In genomic region chr13:34019870-34020269, GRCh38 we compare ENCODE assay signal across 20 cellular contexts.
A peak's percentile ranks its signal among the peaks of the same experiment; 100 is the strongest.
DNase-seq lines count a peak whose midpoint lies in the region; ATAC-seq and TF ChIP-seq lines count a peak whose summit lies in the region.
"Had no signal": no experiment of that assay in that cellular context is flagged by ENCODE, and none has a peak within 500 bp of the region (broad histone marks: within the 10 kb centered on the region; RNA-seq: fewer than 3 reads in every experiment).

No MANE protein-coding gene starts in this region.

- peak; percentile 91 for DNase-seq in DMS53 (lab: John Stamatoyannopoulos, UW)
- DNase-seq in SW480 (ENCODE audit: low spot score) = peak; percentile 97
- DNase-seq in kidney glomerular epithelial cell (lab: John Stamatoyannopoulos, UW) = peak; percentile 33
- DNase-seq in neural crest cell (ENCODE audit: low read depth, low spot score) = no peak
- no peak for DNase-seq in chondrocyte (ENCODE audit: low spot score)
- no peak for DNase-seq in C1 segment of cervical spinal cord (lab: John Stamatoyannopoulos, UW)
- DNase-seq: activated CD4-positive, alpha-beta T cell treated with anti-CD3 and anti-CD28 coated beads for 36 hours; activated naive CD8-positive, alpha-beta T cell treated with anti-CD3 and anti-CD28 coated beads, Interleukin-2, amount 10 ng/mL, durations not matched to agents 7 days and 5 days; DMS153; erythroblast; HCEC 1CT; lower lobe of right lung; naive thymus-derived CD8-positive, alpha-beta T cell; NCI-H446; stimulated activated CD4-positive, alpha-beta T cell treated with anti-CD3 and anti-CD28 coated beads, Interleukin-2, amount 100 ng/mL, for 48 hours; stomach; upper lobe of left lung had no signal

- H3K27me3 Mint-ChIP-seq in neural crest cell (ENCODE audit: low read depth) (no peaks in the 10 kb centered on the region), chondrocyte (ENCODE audit: low read depth) (no peaks in the 10 kb centered on the region)

- H3K4me1 Mint-ChIP-seq in neural crest cell = peaks cover 18% of the 10 kb centered on the region
- H3K4me1 Mint-ChIP-seq in chondrocyte (ENCODE audit: low read depth) = no peaks in the 10 kb centered on the region
- H3K4me1 Mint-ChIP-seq: activated CD4-positive, alpha-beta T cell treated with anti-CD3 and anti-CD28 coated beads for 36 hours; activated naive CD8-positive, alpha-beta T cell treated with anti-CD3 and anti-CD28 coated beads, Interleukin-2, amount 10 ng/mL, durations not matched to agents 7 days and 5 days; activated T-helper 17 cell treated with anti-CD3 and anti-CD28 coated beads, Interleukin-2, amount 50 U/mL, for 72 hours; naive thymus-derived CD8-positive, alpha-beta T cell had no signal

- peaks cover 11% of the 10 kb centered on the region for H3K36me3 Mint-ChIP-seq in neural crest cell (ENCODE audit: low read depth)
- H3K36me3 Mint-ChIP-seq in chondrocyte (ENCODE audit: low read depth) = peaks cover 5% of the 10 kb centered on the region
- H3K36me3 Mint-ChIP-seq: activated naive CD8-positive, alpha-beta T cell treated with anti-CD3 and anti-CD28 coated beads, Interleukin-2, amount 10 ng/mL, durations not matched to agents 7 days and 5 days had no signal

- peak overlapping the region; percentile 10 for H3K27ac Mint-ChIP-seq in neural crest cell (ENCODE audit: unreplicated experiment)
- no peak overlapping the region for H3K27ac Mint-ChIP-seq in chondrocyte (ENCODE audit: unreplicated experiment)
- H3K27ac Mint-ChIP-seq: activated CD4-positive, alpha-beta T cell treated with anti-CD3 and anti-CD28 coated beads for 36 hours; activated naive CD8-positive, alpha-beta T cell treated with anti-CD3 and anti-CD28 coated beads, Interleukin-2, amount 10 ng/mL, durations not matched to agents 7 days and 5 days; activated T-helper 17 cell treated with anti-CD3 and anti-CD28 coated beads, Interleukin-2, amount 50 U/mL, for 72 hours; naive thymus-derived CD8-positive, alpha-beta T cell had no signal

- H3K4me3 Mint-ChIP-seq in neural crest cell (peak overlapping the region; percentile 1), chondrocyte (ENCODE audit: unreplicated experiment) (no peak overlapping the region)
- H3K4me3 Mint-ChIP-seq: activated CD4-positive, alpha-beta T cell treated with anti-CD3 and anti-CD28 coated beads for 36 hours; activated naive CD8-positive, alpha-beta T cell treated with anti-CD3 and anti-CD28 coated beads, Interleukin-2, amount 10 ng/mL, durations not matched to agents 7 days and 5 days; activated T-helper 17 cell treated with anti-CD3 and anti-CD28 coated beads, Interleukin-2, amount 50 U/mL, for 72 hours; naive thymus-derived CD8-positive, alpha-beta T cell had no signal

- no peak for ATAC-seq in HG03097 (IDR thresholded peaks at IDR 0.05; ENCODE audit: low FRiP score, unreplicated experiment)
- ATAC-seq in GM18868 (IDR thresholded peaks at IDR 0.05; ENCODE audit: unreplicated experiment) = no peak
- ATAC-seq: activated CD4-positive, alpha-beta T cell treated with anti-CD3 and anti-CD28 coated beads for 36 hours; activated T-helper 17 cell treated with anti-CD3 and anti-CD28 coated beads, Interleukin-2, amount 50 U/mL, for 72 hours; lower lobe of right lung; naive thymus-derived CD8-positive, alpha-beta T cell had no signal

- no peak for TF ChIP-seq CTCF in neural crest cell (conservative IDR thresholded peaks at IDR 0.05)
- no peak for TF ChIP-seq CTCF in chondrocyte (IDR thresholded peaks at IDR 0.05)

- H3K9me3 Mint-ChIP-seq in neural crest cell (peaks cover 10% of the 10 kb centered on the region), chondrocyte (ENCODE audit: low read depth) (peaks cover 17% of the 10 kb centered on the region)

Comparison
In these comparisons a context has a peak if more than half of its experiments do, and no peak if none do; other contexts are left out.
1. DNase-seq: peak in DMS53 (single experiment), SW480 (single experiment) and kidney glomerular epithelial cell (single experiment); none in neural crest cell (single experiment), chondrocyte (single experiment) and C1 segment of cervical spinal cord (0 of 14).